8 cellular contexts compared by ENCODE assay signal in genomic region chr12:6766651-6767300, GRCh38. TPM values are rescaled to one million over a fixed set of nuclear protein-coding genes. Genes with fewer than 3 reads are reported as not detected.
DNase-seq lines count a peak whose midpoint lies in the region; ATAC-seq and TF ChIP-seq lines count a peak whose summit lies in the region.

No MANE protein-coding gene starts in this region.

- H3K4me1 ChIP-seq in effector memory CD4-positive, alpha-beta T cell (ENCODE audit: control insufficient read depth, insufficient read depth, low read length, poor library complexity, severe bottlenecking) = peaks cover 24% of the 10 kb centered on the region
- H3K4me1 ChIP-seq in lower lobe of right lung = peaks cover 56% of the 10 kb centered on the region

- ATAC-seq in HG02840 (IDR thresholded peaks at IDR 0.05; ENCODE audit: low FRiP score, unreplicated experiment) = peak; percentile 48
- ATAC-seq in lower lobe of right lung = peak; percentile 72 to 82

- H3K9me3 ChIP-seq in effector memory CD4-positive, alpha-beta T cell (ENCODE audit: control insufficient read depth, low read length) = no peaks in the 10 kb centered on the region
- no peaks in the 10 kb centered on the region for H3K9me3 ChIP-seq in lower lobe of right lung

- H3K27ac ChIP-seq in effector memory CD4-positive, alpha-beta T cell (ENCODE audit: insufficient read depth, low read length, poor library complexity, severe bottlenecking) = no peak overlapping the region
- H3K27ac ChIP-seq in lower lobe of right lung = peak overlapping the region; percentile 84

- TF ChIP-seq CTCF in lower lobe of right lung (IDR thresholded peaks at IDR 0.05) = peak; percentile 55

- peak overlapping the region; percentile 31 for H3K4me3 ChIP-seq in effector memory CD4-positive, alpha-beta T cell (ENCODE audit: insufficient read depth, low read depth, low read length, poor library complexity, severe bottlenecking)
- H3K4me3 ChIP-seq in lower lobe of right lung = peak overlapping the region; percentile 78

- H3K36me3 ChIP-seq in effector memory CD4-positive, alpha-beta T cell (ENCODE audit: control insufficient read depth, insufficient read depth, low read length) = no peaks in the 10 kb centered on the region
- peaks cover 21% of the 10 kb centered on the region for H3K36me3 ChIP-seq in lower lobe of right lung

- peaks cover 12% of the 10 kb centered on the region for H3K27me3 ChIP-seq in effector memory CD4-positive, alpha-beta T cell (replicated peaks; ENCODE audit: control insufficient read depth, insufficient read depth, low read length, poor library complexity, severe bottlenecking)
- H3K27me3 ChIP-seq in lower lobe of right lung (ENCODE audit: low read depth) = no peaks in the 10 kb centered on the region

- intact Hi-C loops in lower lobe of right lung (cut with DNase I) = no loop called here

- DNase-seq in activated T-cell treated with anti-CD3 and anti-CD28 coated beads for 1 hour (ENCODE audit: low read depth) (peak; percentile 29), activated T-cell treated with anti-CD3 and anti-CD28 coated beads for 4 hours (no peak), NCI-H2107 treated with DMSO at 0.1 percent for 48 hours (lab: John Stamatoyannopoulos, UW; ENCODE audit: unreplicated experiment) (peak; percentile 15), lower lobe of right lung (peak; percentile 89)
- peak; percentile 47 for DNase-seq in activated CD4-positive, alpha-beta T cell treated with anti-CD3 and anti-CD28 coated beads, Interleukin-2, amount 50 U/mL, for 1 hour
- DNase-seq in effector memory CD4-positive, alpha-beta T cell = peak in 2 of 3 donors; percentile 30 to 32
- DNase-seq in stimulated activated naive CD4-positive, alpha-beta T cell (lab: John Stamatoyannopoulos, UW) = peak in 5 of 6 experiments; percentile 10 to 71 (median 39)

RNA-seq across cellular contexts. Expression of gene PTMS, which starts 0.6 kb away (rescaled TPM):
- 267 TPM for total RNA-seq in lower lobe of right lung

RNA-seq across cellular contexts. Expression of gene LAG3, which starts 5.5 kb away (rescaled TPM):
- 2.1 TPM for total RNA-seq in lower lobe of right lung

RNA-seq across cellular contexts. Expression of gene MLF2, which starts 13.8 kb away (rescaled TPM):
- total RNA-seq in lower lobe of right lung = 108 TPM

RNA-seq across cellular contexts. Expression of gene CD4, which starts 22.6 kb away (rescaled TPM):
- 80.3 TPM for total RNA-seq in lower lobe of right lung

RNA-seq across cellular contexts. Expression of gene COPS7A, which starts 42.9 kb away (rescaled TPM):
- total RNA-seq in lower lobe of right lung = 55.1 TPM
